ENCODE assay signal across 12 cellular contexts in genomic region chr10:3807928-3808496, GRCh38. TPM values are rescaled to one million over a fixed set of nuclear protein-coding genes. Genes with fewer than 3 reads are reported as not detected.
DNase-seq lines count a peak whose midpoint lies in the region; ATAC-seq, FAIRE-seq and TF ChIP-seq lines count a peak whose summit lies in the region.
"Had no signal": no experiment of that assay in that cellular context is flagged by ENCODE, and none has a peak within 500 bp of the region (broad histone marks: within the 10 kb centered on the region; RNA-seq: fewer than 3 reads in every experiment).

No MANE protein-coding gene starts in this region.

- H2AK5ac ChIP-seq in H1 (ENCODE audit: low read depth, low read length) = no peak overlapping the region

- no peaks in the 10 kb centered on the region for H3K9me3 ChIP-seq in CD4-positive, CD25-positive, alpha-beta regulatory T cell (ENCODE audit: control insufficient read depth in 2 of 2, low read length in 2 of 2)
- H3K9me3 ChIP-seq in OCI-LY3 (ENCODE audit: insufficient read depth, low read length) (no peaks in the 10 kb centered on the region), H1 (ENCODE audit: insufficient read depth in 2 of 2, low read depth in 1 of 2, low read length in 1 of 2) (no peaks in the 10 kb centered on the region), osteoblast (ENCODE audit: low read depth, low read length) (no peaks in the 10 kb centered on the region)

- no peak for DNase-seq in CD4-positive, CD25-positive, alpha-beta regulatory T cell
- DNase-seq in H1 (ENCODE audit: low read depth in 1 of 2, low spot score in 2 of 2) = no peak
- no peak for DNase-seq in osteoblast (ENCODE audit: insufficient read length, low spot score, missing footprints)
- no peak for DNase-seq in CD1c-positive myeloid dendritic cell (ENCODE audit: extremely low spot score)
- no peak for DNase-seq in posterior vena cava (ENCODE audit: low spot score)
- DNase-seq: NCI-H1417; retina; stimulated activated naive CD8-positive, alpha-beta T cell treated with anti-CD3 and anti-CD28 coated beads, Interleukin-15, Interleukin-2, amounts not matched to agents 100 U/mL and 50 U/mL, for 24 hours had no signal

- H3K4me1 Mint-ChIP-seq in CD4-positive, CD25-positive, alpha-beta regulatory T cell = peaks cover 0 to 85% (median 63%) of the 10 kb centered on the region in 4 donors
- peaks cover 79% of the 10 kb centered on the region for H3K4me1 Mint-ChIP-seq in stimulated activated memory B cell treated with anti-CD40 and anti-IgM and Interleukin-4, amounts not matched to agents 10 μg/mL and 1 μg/mL and 100 μg/mL, for 72 hours

- CTCF ChIA-PET in H1 (lab: Charles Lee; ENCODE audit: partially characterized antibody) = interaction anchor here (0.9 kb wide), 1 partner anchor 71 kb away, joined by 3 read pairs; no protein-coding TSS in a partner anchor

- no peak overlapping the region for H3K56ac ChIP-seq in H1 (replicated peaks; ENCODE audit: insufficient read length, low read depth, low read length)

- H2BK120ac ChIP-seq in H1 (replicated peaks; ENCODE audit: low read depth, low read length) = no peak overlapping the region

- H4K91ac ChIP-seq in H1 (replicated peaks; ENCODE audit: insufficient read length, low read length) = no peak overlapping the region

- H3K27ac ChIP-seq in CD4-positive, CD25-positive, alpha-beta regulatory T cell (ENCODE audit: insufficient read depth, low read length, poor library complexity, severe bottlenecking) = peak overlapping the region; percentile 99
- H3K27ac ChIP-seq in OCI-LY3 (ENCODE audit: low read length) (no peak overlapping the region), H1 (ENCODE audit: low read depth, low read length) (no peak overlapping the region), osteoblast (ENCODE audit: low read depth, low read length) (peak overlapping the region; percentile 96)

- peak overlapping the region; percentile 70 for H3K4me3 ChIP-seq in CD4-positive, CD25-positive, alpha-beta regulatory T cell (ENCODE audit: low read depth, low read length)
- no peak overlapping the region for H3K4me3 ChIP-seq in OCI-LY3 (ENCODE audit: low read length)
- H3K4me3 ChIP-seq in H1 (ENCODE audit: extremely low read depth in 1 of 4, insufficient read depth in 2 of 4, low read depth in 3 of 4, low read length in 4 of 4) = no peak overlapping the region
- H3K4me3 ChIP-seq in osteoblast (ENCODE audit: insufficient read depth, low read length) = no peak overlapping the region

- H3K79me2 ChIP-seq in OCI-LY3 (ENCODE audit: low read length) = no peaks in the 10 kb centered on the region
- H3K79me2 ChIP-seq in H1 (ENCODE audit: control insufficient read depth in 1 of 2, insufficient read depth in 2 of 2, low read length in 2 of 2) = no peaks in the 10 kb centered on the region
- peaks cover 4% of the 10 kb centered on the region for H3K79me2 ChIP-seq in osteoblast (ENCODE audit: insufficient read depth, low read length)

- ATAC-seq in CD4-positive, CD25-positive, alpha-beta regulatory T cell (ENCODE audit: low read depth in 2 of 2) = no peak
- no peak for ATAC-seq in HG03457 (IDR thresholded peaks at IDR 0.05; ENCODE audit: unreplicated experiment)
- ATAC-seq in stimulated activated memory B cell treated with anti-CD40 and anti-IgM and Interleukin-4, amounts not matched to agents 10 μg/mL and 1 μg/mL and 100 μg/mL, for 72 hours = no peak
- ATAC-seq: stimulated activated naive CD8-positive, alpha-beta T cell treated with anti-CD3 and anti-CD28 coated beads, Interleukin-15, Interleukin-2, amounts not matched to agents 100 U/mL and 50 U/mL, for 24 hours had no signal

- H3K14ac ChIP-seq in H1 (ENCODE audit: insufficient read length) = no peak overlapping the region

- POLR2A ChIA-PET in H1 (lab: Charles Lee; ENCODE audit: partially characterized antibody) = interaction anchor here (1.3 kb wide), 1 partner anchor 23 kb away, joined by 4 read pairs; the partner anchor contains the start of gene KLF6

- FAIRE-seq in H1 (lab: Jason Lieb, UNC) = no peak
- FAIRE-seq: G401.6 had no signal

- H3K4me3 Mint-ChIP-seq in CD4-positive, CD25-positive, alpha-beta regulatory T cell = peak overlapping the region; percentile 40 to 82 (median 65)
- H3K4me3 Mint-ChIP-seq in stimulated activated memory B cell treated with anti-CD40 and anti-IgM and Interleukin-4, amounts not matched to agents 10 μg/mL and 1 μg/mL and 100 μg/mL, for 72 hours = no peak overlapping the region

- peak overlapping the region in 2 of 3 donors; percentile 94 to 99 for H3K27ac Mint-ChIP-seq in CD4-positive, CD25-positive, alpha-beta regulatory T cell
- no peak overlapping the region for H3K27ac Mint-ChIP-seq in stimulated activated memory B cell treated with anti-CD40 and anti-IgM and Interleukin-4, amounts not matched to agents 10 μg/mL and 1 μg/mL and 100 μg/mL, for 72 hours

- no peak overlapping the region for H2BK12ac ChIP-seq in H1 (ENCODE audit: low read depth, low read length)

- TF ChIP-seq POLR2A in H1 (IDR thresholded peaks at IDR 0.05; ENCODE audit: control extremely low read depth in 1 of 2, low read depth in 2 of 2, low read length in 2 of 2) = no peak

- TF ChIP-seq RAD21 in H1 (IDR thresholded peaks at IDR 0.05 in 1 of 2, conservative IDR thresholded peaks at IDR 0.05 in 1 of 2; ENCODE audit: low read depth in 2 of 2, low read length in 2 of 2) = no peak

- H3K36me3 Mint-ChIP-seq in CD4-positive, CD25-positive, alpha-beta regulatory T cell = no peaks in the 10 kb centered on the region
- H3K36me3 Mint-ChIP-seq in stimulated activated memory B cell treated with anti-CD40 and anti-IgM and Interleukin-4, amounts not matched to agents 10 μg/mL and 1 μg/mL and 100 μg/mL, for 72 hours = no peaks in the 10 kb centered on the region

- peak overlapping the region; percentile 24 for H3K4me2 ChIP-seq in OCI-LY3 (ENCODE audit: low read length)
- H3K4me2 ChIP-seq in H1 (ENCODE audit: insufficient read depth in 1 of 2, low read depth in 2 of 2, low read length in 2 of 2) = no peak overlapping the region
- H3K4me2 ChIP-seq in osteoblast (ENCODE audit: insufficient read depth, low read length) = no peak overlapping the region

- TF ChIP-seq EP300 in H1 (IDR thresholded peaks at IDR 0.05; ENCODE audit: borderline replicate concordance in 1 of 2, low read depth in 2 of 2, low read length in 2 of 2) = no peak

- no peaks in the 10 kb centered on the region for H3K27me3 Mint-ChIP-seq in CD4-positive, CD25-positive, alpha-beta regulatory T cell
- H3K27me3 Mint-ChIP-seq in stimulated activated memory B cell treated with anti-CD40 and anti-IgM and Interleukin-4, amounts not matched to agents 10 μg/mL and 1 μg/mL and 100 μg/mL, for 72 hours = no peaks in the 10 kb centered on the region

- no peak overlapping the region for H2BK15ac ChIP-seq in H1 (ENCODE audit: low read length)

- no peak for TF ChIP-seq CTCF in OCI-LY3 (IDR thresholded peaks at IDR 0.05; ENCODE audit: low read depth, low read length)
- TF ChIP-seq CTCF in H1 (IDR thresholded peaks at IDR 0.05; ENCODE audit: control extremely low read depth in 1 of 3, insufficient read depth in 1 of 3, low read depth in 1 of 3, low read length in 3 of 3) = no peak
- TF ChIP-seq CTCF in osteoblast (IDR thresholded peaks at IDR 0.05; ENCODE audit: extremely low read depth, low read depth, low read length) = no peak

- H3K23ac ChIP-seq in H1 (ENCODE audit: insufficient read length) = no peak overlapping the region

- H4K20me1 ChIP-seq in OCI-LY3 (ENCODE audit: insufficient read depth, low read length) (no peaks in the 10 kb centered on the region), H1 (replicated peaks in 1 of 2; ENCODE audit: control insufficient read depth in 1 of 2, insufficient read depth in 2 of 2, low read length in 2 of 2) (no peaks in the 10 kb centered on the region), osteoblast (ENCODE audit: insufficient read depth, low read length) (no peaks in the 10 kb centered on the region)

- no peaks in the 10 kb centered on the region for H3K36me3 ChIP-seq in CD4-positive, CD25-positive, alpha-beta regulatory T cell (ENCODE audit: control insufficient read depth, insufficient read depth, low read length)
- no peaks in the 10 kb centered on the region for H3K36me3 ChIP-seq in OCI-LY3 (replicated peaks; ENCODE audit: low read depth, low read length)
- no peaks in the 10 kb centered on the region for H3K36me3 ChIP-seq in H1 (ENCODE audit: control insufficient read depth in 2 of 4, insufficient read depth in 4 of 4, low read length in 3 of 4)
- H3K36me3 ChIP-seq in osteoblast (ENCODE audit: insufficient read depth, low read length) = no peaks in the 10 kb centered on the region

- H3K9ac ChIP-seq in OCI-LY3 (ENCODE audit: low read length) (no peak overlapping the region), H1 (replicated peaks in 1 of 4; ENCODE audit: extremely low read depth in 1 of 4, low read depth in 3 of 4, low read length in 3 of 4) (no peak overlapping the region)

- H3K9me3 Mint-ChIP-seq in CD4-positive, CD25-positive, alpha-beta regulatory T cell = no peaks in the 10 kb centered on the region
- no peaks in the 10 kb centered on the region for H3K9me3 Mint-ChIP-seq in stimulated activated memory B cell treated with anti-CD40 and anti-IgM and Interleukin-4, amounts not matched to agents 10 μg/mL and 1 μg/mL and 100 μg/mL, for 72 hours

- no peak overlapping the region; the same call in 1 of the 2 replicates for H4K8ac ChIP-seq in H1 (ENCODE audit: extremely low read depth, insufficient read depth, low read length)

- no peaks in the 10 kb centered on the region for H3K27me3 ChIP-seq in CD4-positive, CD25-positive, alpha-beta regulatory T cell (ENCODE audit: control insufficient read depth, insufficient read depth, low read length)
- H3K27me3 ChIP-seq in OCI-LY3 (ENCODE audit: low read depth, low read length) = no peaks in the 10 kb centered on the region
- no peaks in the 10 kb centered on the region for H3K27me3 ChIP-seq in H1 (replicated peaks in 1 of 4; ENCODE audit: control insufficient read depth in 3 of 4, extremely low read depth in 1 of 4, insufficient read depth in 3 of 4, low read length in 3 of 4)
- no peaks in the 10 kb centered on the region for H3K27me3 ChIP-seq in osteoblast (ENCODE audit: insufficient read depth, low read length)

- H3K18ac ChIP-seq in H1 (ENCODE audit: extremely low read depth, low read length) = no peak overlapping the region

- no peak overlapping the region for H2BK5ac ChIP-seq in H1 (ENCODE audit: low read depth, low read length)

- intact Hi-C loops in posterior vena cava (cut with DNase I) = no loop called here

- 96% methylated on average over 12 of the region's 12 CpGs; no CpG with 5 or more reads in 1 of the 2 experiments for WGBS in H1 (ENCODE audit: extremely low coverage in 1 of 2, insufficient coverage in 1 of 2, insufficient read length in 1 of 2, insufficient replicate concordance in 2 of 2, low coverage in 1 of 2, low lambda C conversion rate in 2 of 2, missing lambda C conversion rate in 1 of 2), 2 experiments

- H3K23me2 ChIP-seq in H1 (ENCODE audit: low read depth, low read length) = 0 out of 2 replicates have a peak, but pooled peaks cover 2% of the 10 kb centered on the region

- no peaks in the 10 kb centered on the region for H3K79me1 ChIP-seq in H1 (ENCODE audit: low read depth, low read length)

- H3K4ac ChIP-seq in H1 (replicated peaks; ENCODE audit: insufficient read length, low read depth, low read length) = no peak overlapping the region

- no peak overlapping the region for H4K5ac ChIP-seq in H1 (ENCODE audit: insufficient read length, low read depth, low read length)

- no peak overlapping the region for H2BK20ac ChIP-seq in H1 (ENCODE audit: low read length)

- peaks cover 86% of the 10 kb centered on the region for H3K4me1 ChIP-seq in CD4-positive, CD25-positive, alpha-beta regulatory T cell (ENCODE audit: control insufficient read depth, insufficient read depth, low read length, poor library complexity, severe bottlenecking)
- peaks cover 89% of the 10 kb centered on the region for H3K4me1 ChIP-seq in OCI-LY3 (ENCODE audit: low read length)
- peaks cover 2 to 6% (median 2%) of the 10 kb centered on the region in 4 experiments; a peak in 1 of 7 replicates for H3K4me1 ChIP-seq in H1 (replicated peaks in 1 of 4; ENCODE audit: control insufficient read depth in 3 of 4, insufficient read depth in 4 of 4, low read length in 3 of 4)
- H3K4me1 ChIP-seq in osteoblast (ENCODE audit: insufficient read depth, low read length) = peaks cover 73% of the 10 kb centered on the region

- H2AFZ ChIP-seq in OCI-LY3 (ENCODE audit: low read depth, low read length) = no peak overlapping the region
- peak overlapping the region; percentile 45; the same call in 1 of the 2 replicates for H2AFZ ChIP-seq in H1 (ENCODE audit: low read length)
- H2AFZ ChIP-seq in osteoblast (ENCODE audit: low read length) = no peak overlapping the region

RNA-seq across cellular contexts. Expression of gene KLF6, which starts 23.0 kb away (rescaled TPM):
- total RNA-seq in CD4-positive, CD25-positive, alpha-beta regulatory T cell = 1,887 TPM
- 100 to 1,000 TPM; 630 to 812 (median 656) TPM for polyA plus RNA-seq in CD4-positive, CD25-positive, alpha-beta regulatory T cell
- 19.5 and 23.0 TPM in 2 replicates for total RNA-seq in H1 (2021; fragmentation: NEBNext Ultra II Directional; extraction: Animal tissue kit (Norgen Biotek cat#: 25700))
- polyA plus RNA-seq in H1 (2011; rRNA removed) = 5.7 and 10.1 TPM in 2 replicates
- 8.9 TPM for polyA plus RNA-seq in H1 (2011; cell fraction: cytosol; rRNA removed)
- polyA plus RNA-seq in H1 (2011; cell fraction: nucleus; rRNA removed) = 19.0 TPM
- polyA plus RNA-seq in H1 (2012, experiment 1 of 2) = 9.4 to 16.4 TPM (median 12.4 TPM) in 4 replicates
- polyA plus RNA-seq in H1 (2012, experiment 2 of 2) = 4.0 TPM
- polyA plus RNA-seq in H1 (2013, experiment 1 of 2) = 9.9 TPM
- polyA plus RNA-seq in H1 (2013, experiment 2 of 2) = 10.1 TPM
- 19.2 and 29.7 TPM in 2 replicates for polyA minus RNA-seq in H1 (2011; rRNA and poly(A)+ RNA removed)
- 9.5 TPM for polyA minus RNA-seq in H1 (2011; cell fraction: cytosol; rRNA and poly(A)+ RNA removed)
- 108 TPM for polyA minus RNA-seq in H1 (2011; cell fraction: nucleus; rRNA and poly(A)+ RNA removed)
- total RNA-seq in osteoblast = 50.1 and 52.1 TPM in 2 replicates
- total RNA-seq in posterior vena cava = 100 to 1,000 TPM; 183 to 493 TPM

Comparison
In these comparisons a context has a peak if more than half of its experiments do, and no peak if none do; other contexts are left out.
1. H3K27ac ChIP-seq: peak in CD4-positive, CD25-positive, alpha-beta regulatory T cell (single experiment) and osteoblast (single experiment); none in OCI-LY3 (single experiment) and H1 (single experiment).